In the genomic region with DNA sequence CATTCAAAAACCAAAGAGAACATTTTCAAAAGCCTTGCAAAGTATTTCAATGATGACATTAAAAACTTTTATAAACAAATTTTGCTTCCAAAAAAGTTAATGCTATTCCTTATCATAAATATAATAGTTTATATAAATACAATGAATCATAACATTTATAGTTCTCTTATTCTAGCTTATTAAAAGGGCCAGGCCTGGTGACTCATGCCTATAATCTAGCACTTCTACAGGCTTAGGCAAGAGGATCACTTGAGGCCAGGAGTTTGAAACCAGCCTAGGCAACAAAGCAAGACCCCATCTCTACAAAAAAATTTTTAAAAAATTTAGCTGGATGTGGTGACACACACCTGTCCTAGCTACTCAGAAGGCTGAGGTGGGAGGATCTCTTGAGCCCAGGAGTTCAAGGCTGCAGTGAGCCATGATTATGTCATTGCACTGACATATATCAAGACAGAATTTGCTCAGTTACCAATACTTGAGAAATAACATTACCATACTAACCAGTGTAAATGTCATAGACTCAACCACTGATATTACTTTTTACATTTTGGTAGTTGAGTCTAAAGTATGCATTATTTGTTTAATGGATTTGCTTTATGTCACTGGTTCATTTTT, we compare ENCODE assay signal across 26 cellular contexts. TPM values are rescaled to one million over a fixed set of nuclear protein-coding genes. Genes with fewer than 3 reads are reported as not detected.
DNase-seq lines count a peak whose midpoint lies in the region; ATAC-seq, FAIRE-seq and TF ChIP-seq lines count a peak whose summit lies in the region.
"Had no signal": no experiment of that assay in that cellular context is flagged by ENCODE, and none has a peak within 500 bp of the region (broad histone marks: within the 10 kb centered on the region; RNA-seq: fewer than 3 reads in every experiment).

No MANE protein-coding gene starts in this region.

- no peaks in the 10 kb centered on the region for H3K9me3 ChIP-seq in pancreas
- H3K9me3 ChIP-seq in tibial nerve: no peaks in the 10 kb centered on the region
- H3K9me3 ChIP-seq: SJSA1 had no signal

- TF ChIP-seq CTCF in pancreas (IDR thresholded peaks at IDR 0.05) (no peak), tibial nerve (IDR thresholded peaks at IDR 0.05) (no peak)

- H3K27me3 ChIP-seq in pancreas (no peaks in the 10 kb centered on the region), tibial nerve (no peaks in the 10 kb centered on the region)
- H3K27me3 ChIP-seq: SJSA1 had no signal

- no peak overlapping the region for H3K4me3 Mint-ChIP-seq in activated CD4-positive, alpha-beta T cell treated with anti-CD3 and anti-CD28 coated beads for 36 hours
- H3K4me3 Mint-ChIP-seq: H9 had no signal

- CTCF ChIA-PET in activated CD4-positive, alpha-beta T cell treated with anti-CD3 and anti-CD28 coated beads for 36 hours (lab: Charles Lee): interaction anchor here (0.6 to 1.7 kb wide), 5 partner anchors 20 to 1901 kb away, joined by 3 to 4 read pairs (median 3); a partner anchor contains a TSS

- intact Hi-C loops in activated CD4-positive, alpha-beta T cell treated with anti-CD3 and anti-CD28 coated beads for 36 hours (cut with DNase I, micrococcal nuclease): no loop called here
- intact Hi-C loops in pancreas (cut with DNase I): no loop called here

- FAIRE-seq in pancreas (lab: Jason Lieb, UNC): peak; percentile 20
- FAIRE-seq: GM12892, HepG2 had no signal

- H3K4me1 ChIP-seq in pancreas: no peaks in the 10 kb centered on the region
- H3K4me1 ChIP-seq in tibial nerve: no peaks in the 10 kb centered on the region
- H3K4me1 ChIP-seq: SJSA1 had no signal

- ATAC-seq in activated CD4-positive, alpha-beta T cell treated with anti-CD3 and anti-CD28 coated beads for 36 hours: peak; percentile 80
- ATAC-seq in activated naive CD4-positive, alpha-beta T cell treated with anti-CD3 and anti-CD28 coated beads, Interleukin-2, amount 50 U/mL, for 72 hours: peak; percentile 41 to 66
- ATAC-seq in pancreas (no peak), left lobe of liver (no peak)
- ATAC-seq: HepG2, K562 had no signal

- no peaks in the 10 kb centered on the region for H3K4me1 Mint-ChIP-seq in activated CD4-positive, alpha-beta T cell treated with anti-CD3 and anti-CD28 coated beads for 36 hours
- H3K4me1 Mint-ChIP-seq: H9 had no signal

- peak; percentile 19 for DNase-seq in activated CD4-positive, alpha-beta T cell treated with anti-CD3 and anti-CD28 coated beads for 36 hours
- DNase-seq in activated CD4-positive, alpha-beta T cell treated with anti-CD3 and anti-CD28 coated beads, Interleukin-2, amount 50 U/mL, for 4 hours: no peak
- no peak for DNase-seq in activated naive CD4-positive, alpha-beta T cell treated with anti-CD3 and anti-CD28 coated beads, Interleukin-2, amount 50 U/mL, for 72 hours (ENCODE audit: low spot score in 2 of 2)
- DNase-seq in activated naive CD4-positive, alpha-beta T cell treated with Interleukin-2 at 50 U/mL for 16 hours: no peak
- DNase-seq in M059J (ENCODE audit: low read depth): peak; percentile 13
- DNase-seq in pancreas: no peak
- DNase-seq in left lobe of liver (ENCODE audit: low spot score): no peak
- no peak for DNase-seq in tibial nerve (ENCODE audit: low spot score in 2 of 2)
- DNase-seq: 8988T; Calu3; DMS79 treated with DMSO at 0.1 percent for 48 hours; H9; Kasumi-1; NCI-H1105 treated with DMSO at 0.1 percent for 48 hours; NCI-H146; NCI-H2029; NCI-H446; NCI-H526; NCI-H82; NK-92 treated with Interleukin-12 subunit alpha and Interleukin-12 subunit beta, amount 100 ng/mL, for 24 hours; Right ventricle myocardium superior; RPMI8226 had no signal

- no peaks in the 10 kb centered on the region for H3K9me3 Mint-ChIP-seq in activated CD4-positive, alpha-beta T cell treated with anti-CD3 and anti-CD28 coated beads for 36 hours (ENCODE audit: low read depth)
- peaks cover 0 to 5% of the 10 kb centered on the region in 2 donors for H3K9me3 Mint-ChIP-seq in activated naive CD4-positive, alpha-beta T cell treated with anti-CD3 and anti-CD28 coated beads, Interleukin-2, amount 50 U/mL, for 72 hours
- H3K9me3 Mint-ChIP-seq: H9 had no signal

- POLR2A ChIA-PET in activated CD4-positive, alpha-beta T cell treated with anti-CD3 and anti-CD28 coated beads for 36 hours (lab: Charles Lee): no interaction called here

- H3K4me3 ChIP-seq in pancreas (no peak overlapping the region), tibial nerve (no peak overlapping the region)
- H3K4me3 ChIP-seq: K562, SJSA1 had no signal

- no peak overlapping the region for H3K27ac ChIP-seq in pancreas
- no peak overlapping the region for H3K27ac ChIP-seq in tibial nerve
- H3K27ac ChIP-seq: SJSA1 had no signal

- TF ChIP-seq POLR2A in tibial nerve (IDR thresholded peaks at IDR 0.05): no peak

- no peak overlapping the region for H3K27ac Mint-ChIP-seq in activated CD4-positive, alpha-beta T cell treated with anti-CD3 and anti-CD28 coated beads for 36 hours
- H3K27ac Mint-ChIP-seq in activated naive CD4-positive, alpha-beta T cell treated with anti-CD3 and anti-CD28 coated beads, Interleukin-2, amount 50 U/mL, for 72 hours: no peak overlapping the region
- H3K27ac Mint-ChIP-seq: H9 had no signal

- no peaks in the 10 kb centered on the region for H3K27me3 Mint-ChIP-seq in activated CD4-positive, alpha-beta T cell treated with anti-CD3 and anti-CD28 coated beads for 36 hours

- no peak for TF ChIP-seq EP300 in tibial nerve (IDR thresholded peaks at IDR 0.05)

- H3K36me3 ChIP-seq in pancreas (no peaks in the 10 kb centered on the region), tibial nerve (no peaks in the 10 kb centered on the region)
- H3K36me3 ChIP-seq: SJSA1 had no signal

- peaks cover 33% of the 10 kb centered on the region for H3K36me3 Mint-ChIP-seq in activated CD4-positive, alpha-beta T cell treated with anti-CD3 and anti-CD28 coated beads for 36 hours (ENCODE audit: low read depth)
- peaks cover 14 to 22% of the 10 kb centered on the region in 2 donors for H3K36me3 Mint-ChIP-seq in activated naive CD4-positive, alpha-beta T cell treated with anti-CD3 and anti-CD28 coated beads, Interleukin-2, amount 50 U/mL, for 72 hours

RNA-seq across cellular contexts. Expression of a gene that starts 56.4 kb away (rescaled TPM):
- 10 to 100 TPM; 13.1 to 14.8 TPM for total RNA-seq in activated CD4-positive, alpha-beta T cell treated with anti-CD3 and anti-CD28 coated beads for 36 hours
- total RNA-seq in activated naive CD4-positive, alpha-beta T cell treated with anti-CD3 and anti-CD28 coated beads, Interleukin-2, amount 50 U/mL, for 72 hours: 10 to 100 TPM in 1 of 2 donors, 1 to 10 TPM in 1; 5.1 to 20.6 TPM
- total RNA-seq in M059J (2014; rRNA removed; shearing (Covaris generic)): 6.9 and 7.8 TPM in 2 replicates
- total RNA-seq in pancreas: 10 to 100 TPM in 2 of 6 donors, 1 to 10 TPM in 4; 5.0 to 12.2 (median 8.4) TPM
- polyA plus RNA-seq in pancreas: 10 to 100 TPM; 32.1 to 33.0 TPM
- total RNA-seq in left lobe of liver: 6.6 TPM
- 10 to 100 TPM; 11.7 to 16.5 (median 16.1) TPM for total RNA-seq in tibial nerve

Comparison
In these comparisons a context has a peak if more than half of its experiments do, and no peak if none do; other contexts are left out.
1. DNase-seq: peak in activated CD4-positive, alpha-beta T cell treated with anti-CD3 and anti-CD28 coated beads for 36 hours (single experiment) and M059J (single experiment); none in activated CD4-positive, alpha-beta T cell treated with anti-CD3 and anti-CD28 coated beads, Interleukin-2, amount 50 U/mL, for 4 hours (0 of 2), activated naive CD4-positive, alpha-beta T cell treated with anti-CD3 and anti-CD28 coated beads, Interleukin-2, amount 50 U/mL, for 72 hours (0 of 2), activated naive CD4-positive, alpha-beta T cell treated with Interleukin-2 at 50 U/mL for 16 hours (single experiment), pancreas (0 of 6), left lobe of liver (single experiment) and tibial nerve (0 of 2).
2. ATAC-seq: peak in activated CD4-positive, alpha-beta T cell treated with anti-CD3 and anti-CD28 coated beads for 36 hours (single experiment) and activated naive CD4-positive, alpha-beta T cell treated with anti-CD3 and anti-CD28 coated beads, Interleukin-2, amount 50 U/mL, for 72 hours (2 of 2); none in pancreas (0 of 4) and left lobe of liver (single experiment).